In the genomic region with DNA sequence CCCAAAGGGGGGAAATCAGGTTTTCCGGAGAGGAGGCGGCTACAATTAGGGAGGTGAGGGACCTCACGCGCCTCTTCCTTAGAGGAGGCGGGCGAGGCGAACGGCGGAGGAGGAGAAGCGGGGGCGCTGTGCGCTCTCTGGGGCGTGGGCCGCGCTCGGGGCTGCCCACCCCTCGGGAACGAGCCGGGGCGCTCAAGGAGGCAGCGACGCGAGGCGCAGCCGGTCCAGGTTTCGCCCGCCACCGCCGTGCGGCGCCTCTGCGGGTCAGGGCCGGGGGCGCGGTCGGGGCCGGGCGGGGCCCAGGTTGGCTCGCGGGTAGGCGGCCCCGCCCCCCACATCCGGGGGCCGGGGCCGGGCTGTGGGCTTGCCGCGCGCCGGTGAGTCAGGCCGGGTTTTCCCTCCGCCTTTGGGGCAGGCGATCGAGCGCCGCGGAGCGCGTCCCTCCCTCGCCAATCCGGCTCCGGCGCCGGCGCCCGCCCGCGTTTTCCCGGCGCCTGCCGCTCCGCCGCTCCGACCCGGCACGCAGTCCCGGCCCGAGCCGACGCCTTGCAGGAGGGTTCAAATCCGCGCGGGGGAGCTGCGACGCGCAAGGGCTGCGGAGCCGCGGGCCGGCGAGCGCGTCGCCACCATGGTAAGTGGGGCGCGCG, we compare ENCODE assay signal across 8 cellular contexts. TPM values are rescaled to one million over a fixed set of nuclear protein-coding genes. Genes with fewer than 3 reads are reported as not detected.
A peak's percentile ranks its signal among the peaks of the same experiment; 100 is the strongest.
DNase-seq lines count a peak whose midpoint lies in the region; ATAC-seq and TF ChIP-seq lines count a peak whose summit lies in the region.

A gene with protein sequence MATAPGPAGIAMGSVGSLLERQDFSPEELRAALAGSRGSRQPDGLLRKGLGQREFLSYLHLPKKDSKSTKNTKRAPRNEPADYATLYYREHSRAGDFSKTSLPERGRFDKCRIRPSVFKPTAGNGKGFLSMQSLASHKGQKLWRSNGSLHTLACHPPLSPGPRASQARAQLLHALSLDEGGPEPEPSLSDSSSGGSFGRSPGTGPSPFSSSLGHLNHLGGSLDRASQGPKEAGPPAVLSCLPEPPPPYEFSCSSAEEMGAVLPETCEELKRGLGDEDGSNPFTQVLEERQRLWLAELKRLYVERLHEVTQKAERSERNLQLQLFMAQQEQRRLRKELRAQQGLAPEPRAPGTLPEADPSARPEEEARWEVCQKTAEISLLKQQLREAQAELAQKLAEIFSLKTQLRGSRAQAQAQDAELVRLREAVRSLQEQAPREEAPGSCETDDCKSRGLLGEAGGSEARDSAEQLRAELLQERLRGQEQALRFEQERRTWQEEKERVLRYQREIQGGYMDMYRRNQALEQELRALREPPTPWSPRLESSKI (plus strand): TSS at position 392 of the 647 bp plus-strand sequence. CDS start 6,052 bp downstream, outside the sequence.

- no peaks in the 10 kb centered on the region for H3K27me3 Mint-ChIP-seq in Calu3 (ENCODE audit: unreplicated experiment)

- H3K27ac ChIP-seq in adrenal gland (peak within 1 kb of the TSS in 1 of 5 donors; percentile 17), iPS-18a (ENCODE audit: low read length) (no peak within 1 kb of the TSS)

- no peaks in the 10 kb centered on the region for H3K9me3 Mint-ChIP-seq in Calu3 (ENCODE audit: low read depth, unreplicated experiment)

- CTCF ChIA-PET in Calu3 (lab: Charles Lee) = interaction anchor here (1.2 kb wide), 1 partner anchor 35 kb away, joined by 6 read pairs; no protein-coding TSS in a partner anchor

- H3K27ac Mint-ChIP-seq in Calu3 (ENCODE audit: unreplicated experiment) = peak within 1 kb of the TSS; percentile 51

- peak; percentile 65 for ATAC-seq in GM19397 (IDR thresholded peaks at IDR 0.05; ENCODE audit: unreplicated experiment)

- H3K36me3 ChIP-seq in adrenal gland (replicated peaks in 1 of 2) (no peaks in the 10 kb centered on the region), iPS-18a (ENCODE audit: control insufficient read depth, low read depth, low read length) (no peaks in the 10 kb centered on the region)

- H3K4me3 ChIP-seq in adrenal gland = peak within 1 kb of the TSS in 1 of 4 donors; percentile 52
- H3K4me3 ChIP-seq in iPS-18a (ENCODE audit: low read length) = peak within 1 kb of the TSS; percentile 87

- WGBS in adrenal gland, 4 donors = 1 to 8% (median 3%) methylated on average over 13 to 96 of the region's 96 CpGs

- H3K4me1 Mint-ChIP-seq in Calu3 (ENCODE audit: low read depth, unreplicated experiment) = peaks cover 20% of the 10 kb centered on the region

- H3K4me1 ChIP-seq in adrenal gland (replicated peaks in 1 of 2) = peaks cover 10 to 13% of the 10 kb centered on the region in 2 donors
- peaks cover 31% of the 10 kb centered on the region for H3K4me1 ChIP-seq in iPS-18a (ENCODE audit: control insufficient read depth, low read depth, low read length)

- peaks cover 19% of the 10 kb centered on the region for H3K36me3 Mint-ChIP-seq in Calu3 (ENCODE audit: insufficient read depth, unreplicated experiment)

- DNase-seq in Calu3 (peak; percentile 93), HK-2 (ENCODE audit: unreplicated experiment) (peak; percentile 76), SW480 (ENCODE audit: low spot score) (peak; percentile 77), adrenal gland (peak; percentile 37 to 70 (median 42)), middle frontal gyrus (ENCODE audit: extremely low spot score, low spot score) (no peak)
- peak; percentile 56 to 83 for DNase-seq in stimulated activated CD4-positive, alpha-beta T cell treated with anti-CD3 and anti-CD28 coated beads, Interleukin-15, amount 100 ng/mL, for 48 hours (ENCODE audit: low read depth in 2 of 2)

- H3K27me3 ChIP-seq in adrenal gland (peaks cover 16% of the 10 kb centered on the region), iPS-18a (ENCODE audit: control insufficient read depth, insufficient read depth, low read length) (no peaks in the 10 kb centered on the region)

- intact Hi-C loops in Calu3 (cut with micrococcal nuclease; ENCODE audit: unreplicated experiment) (loop anchor here (5.0 kb wide), 1 partner anchor 36 kb away; no protein-coding TSS in a partner anchor), adrenal gland (cut with DNase I) (no loop called here)

- peak in 1 of 2 donors; percentile 34 for TF ChIP-seq POLR2A in adrenal gland (IDR thresholded peaks at IDR 0.05)

- no TSS peak for BruUV-seq in Calu3 (replicated peaks; lab: Mats Ljungman, UMichigan)

- H3K9me3 ChIP-seq in adrenal gland (replicated peaks in 1 of 3) = no peaks in the 10 kb centered on the region
- no peaks in the 10 kb centered on the region for H3K9me3 ChIP-seq in iPS-18a (ENCODE audit: control insufficient read depth, low read depth, low read length)

- TF ChIP-seq CTCF in Calu3 (IDR thresholded peaks at IDR 0.05; ENCODE audit: unreplicated experiment) (no peak), adrenal gland (IDR thresholded peaks at IDR 0.05) (no peak)

- H3K4me3 Mint-ChIP-seq in Calu3 (ENCODE audit: low read depth, unreplicated experiment) = peak within 1 kb of the TSS; percentile 82

- peak within 1 kb of the TSS; percentile 69 for H3K9ac ChIP-seq in iPS-18a (ENCODE audit: low read length)

RNA-seq across cellular contexts. Expression of the gene that starts here (rescaled TPM):
- 4.8 and 6.9 TPM in 2 replicates for total RNA-seq in Calu3 (2022)
- 1 to 10 TPM in 3 of 8 donors, under 1 TPM in 5; 0.39 to 1.8 (median 0.87) TPM for total RNA-seq in adrenal gland
- 1 to 10 TPM in 1 of 3 donors, under 1 TPM in 2; 0.31 to 2.6 (median 0.88) TPM for polyA plus RNA-seq in adrenal gland
